In genomic region chr19:58381460-58382220, GRCh38 we compare ENCODE assay signal across 9 cellular contexts. TPM values are rescaled to one million over a fixed set of nuclear protein-coding genes. Genes with fewer than 3 reads are reported as not detected.
A peak's percentile ranks its signal among the peaks of the same experiment; 100 is the strongest.
DNase-seq lines count a peak whose midpoint lies in the region; ATAC-seq, FAIRE-seq and TF ChIP-seq lines count a peak whose summit lies in the region.
"Had no signal": no experiment of that assay in that cellular context is flagged by ENCODE, and none has a peak within 500 bp of the region (broad histone marks: within the 10 kb centered on the region; RNA-seq: fewer than 3 reads in every experiment).

No MANE protein-coding gene starts in this region.

- no peak for TF ChIP-seq RAD21 in SK-N-SH (IDR thresholded peaks at IDR 0.05; ENCODE audit: low read length)

- H3K36me3 ChIP-seq in SK-N-SH (replicated peaks in 1 of 2; ENCODE audit: control insufficient read depth in 1 of 2, insufficient read depth in 2 of 2, low read length in 1 of 2) (no peaks in the 10 kb centered on the region), adipocyte (ENCODE audit: control insufficient read depth, insufficient read depth, low read length, severe bottlenecking) (no peaks in the 10 kb centered on the region), kidney (ENCODE audit: control insufficient read depth in 1 of 2, insufficient read depth in 2 of 2, low read length in 2 of 2) (no peaks in the 10 kb centered on the region)

- no peaks in the 10 kb centered on the region for H4K20me1 ChIP-seq in SK-N-SH (ENCODE audit: insufficient read depth)

- H3K4me3 ChIP-seq in SK-N-SH (ENCODE audit: low read depth in 2 of 2, low read length in 1 of 2): peak overlapping the region; percentile 56 to 99
- H3K4me3 ChIP-seq in adipocyte (ENCODE audit: low read length): peak overlapping the region; percentile 87
- H3K4me3 ChIP-seq in kidney (ENCODE audit: low read length in 2 of 2): peak overlapping the region; percentile 90 to 94

- H3K27me3 ChIP-seq in SK-N-SH (ENCODE audit: insufficient read depth) (no peaks in the 10 kb centered on the region), adipocyte (replicated peaks; ENCODE audit: control insufficient read depth, insufficient read depth, low read length) (no peaks in the 10 kb centered on the region)

- TF ChIP-seq EP300 in SK-N-SH (IDR thresholded peaks at IDR 0.05; ENCODE audit: borderline replicate concordance in 1 of 2, low read depth in 1 of 2, low read length in 1 of 2): no peak

- ATAC-seq in SK-N-SH treated with all-trans-retinoic acid at 6 μM for 48 hours: no peak

- H3K27ac ChIP-seq in SK-N-SH (ENCODE audit: low read depth in 2 of 2, low read length in 1 of 2) (peak overlapping the region; percentile 35 to 81; a peak in 3 of 4 replicates), kidney (ENCODE audit: low read depth in 2 of 2, low read length in 2 of 2) (peak overlapping the region; percentile 71 to 74), substantia nigra (ENCODE audit: low read depth, low read length, poor library complexity, severe bottlenecking) (peak overlapping the region; percentile 45)

- POLR2A ChIA-PET in SK-N-SH (lab: Yijun Ruan, JAX): interaction anchor here (0.8 to 1.2 kb wide), 2 partner anchors 17 to 19 kb away, joined by 3 to 9 read pairs; partner anchors contain the start of gene ZNF497

- no peak for FAIRE-seq in kidney (lab: Jason Lieb, UNC)

- H3K4me2 ChIP-seq in SK-N-SH: peak overlapping the region; percentile 92

- intact Hi-C loops in kidney (cut with DNase I): no loop called here

- no peaks in the 10 kb centered on the region for H3K9me2 ChIP-seq in SK-N-SH

- 21% methylated on average over 26 of the region's 26 CpGs for WGBS in SK-N-SH (ENCODE audit: low lambda C conversion rate)

- H3K4me1 ChIP-seq in SK-N-SH (ENCODE audit: control insufficient read depth in 1 of 2, insufficient read depth in 2 of 2, low read depth in 1 of 2, low read length in 1 of 2) (peaks cover 13 to 32% of the 10 kb centered on the region in 2 experiments; a peak in 2 of 4 replicates), adipocyte (ENCODE audit: control insufficient read depth, insufficient read depth, low read length) (peaks cover 31% of the 10 kb centered on the region), kidney (ENCODE audit: control insufficient read depth in 1 of 2, insufficient read depth in 1 of 2, low read depth in 1 of 2, low read length in 2 of 2) (peaks cover 0 to 23% of the 10 kb centered on the region in 2 donors)

- H3K79me2 ChIP-seq in SK-N-SH (ENCODE audit: insufficient read depth): peaks cover 31% of the 10 kb centered on the region

- TF ChIP-seq CTCF in SK-N-SH (IDR thresholded peaks at IDR 0.05) (no peak), kidney (IDR thresholded peaks at IDR 0.05; ENCODE audit: borderline replicate concordance, extremely low read depth, insufficient read depth) (no peak)

- CTCF ChIA-PET in SK-N-SH (lab: Yijun Ruan, JAX): interaction anchor here (0.7 to 1.1 kb wide), 2 partner anchors 17 to 138 kb away, joined by 3 read pairs; partner anchors contain the start of gene ZBTB45

- peak overlapping the region; percentile 81 for H3K9ac ChIP-seq in SK-N-SH
- H3K9ac ChIP-seq in adipocyte (ENCODE audit: low read length): peak overlapping the region; percentile 91
- H3K9ac ChIP-seq in kidney (ENCODE audit: low read length in 2 of 2): peak overlapping the region; percentile 61 to 67

- peaks cover 12% of the 10 kb centered on the region for H3F3A ChIP-seq in SK-N-SH (replicated peaks; ENCODE audit: insufficient read depth)

- DNase-seq in SK-N-SH (no peak), adipocyte (ENCODE audit: low read depth) (no peak), kidney (no peak), substantia nigra (lab: John Stamatoyannopoulos, UW) (peak in 1 of 49 donors; percentile 32), nucleus accumbens (lab: John Stamatoyannopoulos, UW) (no peak), anterior cingulate cortex (lab: John Stamatoyannopoulos, UW) (no peak), NCI-H2029 treated with DMSO at 0.1 percent for 48 hours (lab: John Stamatoyannopoulos, UW) (no peak)

- H3K9me3 ChIP-seq in SK-N-SH (no peaks in the 10 kb centered on the region), adipocyte (ENCODE audit: control insufficient read depth, low read length) (no peaks in the 10 kb centered on the region), kidney (ENCODE audit: control insufficient read depth in 1 of 2, low read length in 2 of 2) (no peaks in the 10 kb centered on the region)

- no peak overlapping the region for H2AFZ ChIP-seq in SK-N-SH (ENCODE audit: low read depth)

TF ChIP-seq in SK-N-SH, 30 proteins besides CTCF, POLR2A, EP300 and RAD21 (continues in another document):
- TF ChIP-seq EZH2phosphoT487 (IDR thresholded peaks at IDR 0.05; ENCODE audit: borderline replicate concordance, low read depth) (no peak), TEAD4 (IDR thresholded peaks at IDR 0.05; ENCODE audit: borderline replicate concordance, insufficient read depth) (no peak), JUND (IDR thresholded peaks at IDR 0.05) (no peak), MXI1 (IDR thresholded peaks at IDR 0.05; ENCODE audit: low read depth, low read length) (no peak), FOXM1 (IDR thresholded peaks at IDR 0.05; ENCODE audit: low read depth) (no peak), RCOR1 (IDR thresholded peaks at IDR 0.05; ENCODE audit: low read length) (no peak)
- TF ChIP-seq, protein P1, sequence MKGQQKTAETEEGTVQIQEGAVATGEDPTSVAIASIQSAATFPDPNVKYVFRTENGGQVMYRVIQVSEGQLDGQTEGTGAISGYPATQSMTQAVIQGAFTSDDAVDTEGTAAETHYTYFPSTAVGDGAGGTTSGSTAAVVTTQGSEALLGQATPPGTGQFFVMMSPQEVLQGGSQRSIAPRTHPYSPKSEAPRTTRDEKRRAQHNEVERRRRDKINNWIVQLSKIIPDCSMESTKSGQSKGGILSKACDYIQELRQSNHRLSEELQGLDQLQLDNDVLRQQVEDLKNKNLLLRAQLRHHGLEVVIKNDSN (IDR thresholded peaks at IDR 0.05; ENCODE audit: borderline replicate concordance, low read depth): no peak
- TF ChIP-seq, protein P2, sequence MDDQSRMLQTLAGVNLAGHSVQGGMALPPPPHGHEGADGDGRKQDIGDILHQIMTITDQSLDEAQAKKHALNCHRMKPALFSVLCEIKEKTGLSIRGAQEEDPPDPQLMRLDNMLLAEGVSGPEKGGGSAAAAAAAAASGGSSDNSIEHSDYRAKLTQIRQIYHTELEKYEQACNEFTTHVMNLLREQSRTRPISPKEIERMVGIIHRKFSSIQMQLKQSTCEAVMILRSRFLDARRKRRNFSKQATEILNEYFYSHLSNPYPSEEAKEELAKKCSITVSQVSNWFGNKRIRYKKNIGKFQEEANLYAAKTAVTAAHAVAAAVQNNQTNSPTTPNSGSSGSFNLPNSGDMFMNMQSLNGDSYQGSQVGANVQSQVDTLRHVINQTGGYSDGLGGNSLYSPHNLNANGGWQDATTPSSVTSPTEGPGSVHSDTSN (IDR thresholded peaks at IDR 0.05): no peak

TF ChIP-seq in SK-N-SH treated with all-trans-retinoic acid at 6 μM for 48 hours, 23 proteins besides CTCF, POLR2A, EP300 and RAD21:
- TF ChIP-seq ZNF565 (CRISPR knock-in tag; conservative IDR thresholded peaks at IDR 0.05; ENCODE audit: low read depth) (no peak), ZNF8 (CRISPR knock-in tag; IDR thresholded peaks at IDR 0.05) (no peak), TCF4 (CRISPR knock-in tag; IDR thresholded peaks at IDR 0.05; ENCODE audit: borderline replicate concordance) (no peak), ZFP30 (CRISPR knock-in tag; IDR thresholded peaks at IDR 0.05) (no peak), PPARA (CRISPR knock-in tag; IDR thresholded peaks at IDR 0.05; ENCODE audit: borderline replicate concordance) (no peak), ZFP3 (CRISPR knock-in tag; IDR thresholded peaks at IDR 0.05) (no peak)

RNA-seq across cellular contexts. Expression of gene ZNF837, which starts 0.8 kb away (rescaled TPM):
- 1.2 and 1.6 TPM in 2 replicates for polyA plus RNA-seq in SK-N-SH (2012; rRNA removed)
- polyA plus RNA-seq in SK-N-SH (2012; cell fraction: cytosol; rRNA removed): 0.58 and 1.1 TPM in 2 replicates
- polyA plus RNA-seq in SK-N-SH (2012; cell fraction: nucleus; rRNA removed): 2.2 and 3.3 TPM in 2 replicates
- total RNA-seq in kidney: 5.0 TPM
- 3.6 TPM for polyA plus RNA-seq in kidney (ENCODE audit: insufficient read depth, low read depth, low replicate concordance)

RNA-seq across cellular contexts. Expression of gene RPS5, which starts 5.4 kb away (rescaled TPM):
- polyA plus RNA-seq in SK-N-SH (2012; rRNA removed) (3,905 and 4,334 TPM in 2 replicates), kidney (ENCODE audit: insufficient read depth, low read depth, low replicate concordance) (929 TPM)
- polyA plus RNA-seq in SK-N-SH (2012; cell fraction: cytosol; rRNA removed): 2,353 and 3,574 TPM in 2 replicates
- 1,227 and 1,326 TPM in 2 replicates for polyA plus RNA-seq in SK-N-SH (2012; cell fraction: nucleus; rRNA removed)
- 802 TPM for total RNA-seq in kidney

RNA-seq across cellular contexts. Expression of gene RNF225, which starts 13.8 kb away (rescaled TPM):
- polyA plus RNA-seq in SK-N-SH (2012; rRNA removed): 0.13 TPM in 1 of 2 replicates, not detected in the other
- not detected in 2 replicates for polyA plus RNA-seq in SK-N-SH (2012; cell fraction: cytosol; rRNA removed)
- polyA plus RNA-seq in SK-N-SH (2012; cell fraction: nucleus; rRNA removed): 0.09 TPM in 1 of 2 replicates, not detected in the other
- total RNA-seq in kidney: 0.25 TPM
- not detected for polyA plus RNA-seq in kidney (ENCODE audit: insufficient read depth, low read depth, low replicate concordance)
- total RNA-seq: lung microvascular endothelial cell had no signal

RNA-seq across cellular contexts. Expression of gene ZNF497, which starts 19.1 kb away (rescaled TPM):
- polyA plus RNA-seq in SK-N-SH (2012; rRNA removed) (1.0 and 1.1 TPM in 2 replicates), kidney (ENCODE audit: insufficient read depth, low read depth, low replicate concordance) (1.7 TPM)
- 0.30 and 0.45 TPM in 2 replicates for polyA plus RNA-seq in SK-N-SH (2012; cell fraction: cytosol; rRNA removed)
- 8.1 and 13.1 TPM in 2 replicates for polyA plus RNA-seq in SK-N-SH (2012; cell fraction: nucleus; rRNA removed)
- 5.0 TPM for total RNA-seq in kidney

RNA-seq across cellular contexts. Expression of gene ZNF584, which starts 26.8 kb away (rescaled TPM):
- polyA plus RNA-seq in SK-N-SH (2012; rRNA removed) (9.4 and 12.0 TPM in 2 replicates), kidney (ENCODE audit: insufficient read depth, low read depth, low replicate concordance) (6.2 TPM)
- 7.7 and 9.6 TPM in 2 replicates for polyA plus RNA-seq in SK-N-SH (2012; cell fraction: cytosol; rRNA removed)
- 10.1 and 12.1 TPM in 2 replicates for polyA plus RNA-seq in SK-N-SH (2012; cell fraction: nucleus; rRNA removed)
- total RNA-seq in kidney: 13.0 TPM
